In genomic region chr11:69930081-69931059, GRCh38 we compare ENCODE assay signal across 17 cellular contexts.
DNase-seq lines count a peak whose midpoint lies in the region; ATAC-seq, FAIRE-seq and TF ChIP-seq lines count a peak whose summit lies in the region.
"Had no signal": no experiment of that assay in that cellular context is flagged by ENCODE, and none has a peak within 500 bp of the region (broad histone marks: within the 10 kb centered on the region; RNA-seq: fewer than 3 reads in every experiment).

No MANE protein-coding gene starts in this region.

- H2BK12ac ChIP-seq in trophoblast cell (ENCODE audit: low read length), result no peak overlapping the region

- FAIRE-seq in kidney (lab: Jason Lieb, UNC), result no peak
- FAIRE-seq: GM12891 had no signal

- no peak overlapping the region for H3K27ac ChIP-seq in RWPE2 (ENCODE audit: poor library complexity, severe bottlenecking)
- H3K27ac ChIP-seq in kidney (ENCODE audit: low read depth in 2 of 2, low read length in 2 of 2), result no peak overlapping the region
- H3K27ac ChIP-seq in trophoblast cell (ENCODE audit: low read depth, low read length), result no peak overlapping the region
- H3K27ac ChIP-seq: PC-9 had no signal

- no peak overlapping the region for H3K4me3 ChIP-seq in RWPE2 (ENCODE audit: severe bottlenecking)
- H3K4me3 ChIP-seq in kidney (ENCODE audit: low read length in 2 of 2), result no peak overlapping the region
- H3K4me3 ChIP-seq in trophoblast cell (ENCODE audit: low read depth, low read length), result peak overlapping the region; percentile 1
- H3K4me3 ChIP-seq: PC-9 had no signal

- H2AFZ ChIP-seq in trophoblast cell (ENCODE audit: insufficient read depth, low read length, poor library complexity), result no peak overlapping the region
- H2AFZ ChIP-seq: PC-9 had no signal

- H3K4ac ChIP-seq in trophoblast cell (ENCODE audit: low read depth, low read length), result no peak overlapping the region

- no peak overlapping the region for H4K8ac ChIP-seq in trophoblast cell (ENCODE audit: low read depth, low read length)

- H3K27me3 ChIP-seq in RWPE2 (ENCODE audit: insufficient read depth, poor library complexity, severe bottlenecking), result no peaks in the 10 kb centered on the region
- H3K27me3 ChIP-seq in trophoblast cell (ENCODE audit: insufficient read depth, low read length), result peaks cover 2% of the 10 kb centered on the region

- H2AK5ac ChIP-seq in trophoblast cell (ENCODE audit: low read length), result no peak overlapping the region

- H3K4me1 ChIP-seq in RWPE2 (ENCODE audit: insufficient read depth, poor library complexity, severe bottlenecking) (no peaks in the 10 kb centered on the region), kidney (ENCODE audit: control insufficient read depth in 1 of 2, insufficient read depth in 1 of 2, low read depth in 1 of 2, low read length in 2 of 2) (peaks cover 0 to 1% of the 10 kb centered on the region in 2 donors), trophoblast cell (ENCODE audit: control insufficient read depth in 1 of 2, insufficient read depth in 2 of 2, low read length in 2 of 2) (peaks cover 0 to 2% of the 10 kb centered on the region in 2 experiments)

- H3K27ac Mint-ChIP-seq in activated naive CD4-positive, alpha-beta T cell treated with anti-CD3 and anti-CD28 coated beads, Interleukin-2, amount 10 ng/mL, durations not matched to agents 7 days and 5 days, result no peak overlapping the region
- H3K27ac Mint-ChIP-seq: CD8-positive, alpha-beta T cell had no signal

- H2BK5ac ChIP-seq in trophoblast cell (ENCODE audit: low read depth, low read length, poor library complexity), result no peak overlapping the region

- H3K9ac ChIP-seq in kidney (ENCODE audit: low read length in 2 of 2) (no peak overlapping the region), trophoblast cell (ENCODE audit: low read length) (no peak overlapping the region)

- H3K4me1 Mint-ChIP-seq in activated naive CD4-positive, alpha-beta T cell treated with anti-CD3 and anti-CD28 coated beads, Interleukin-2, amount 10 ng/mL, durations not matched to agents 7 days and 5 days, result peaks cover 4% of the 10 kb centered on the region

- H4K12ac ChIP-seq in trophoblast cell (ENCODE audit: low read depth, low read length), result no peak overlapping the region

- H3K23ac ChIP-seq in trophoblast cell (ENCODE audit: low read length), result no peak overlapping the region

- no peak overlapping the region for H2BK120ac ChIP-seq in trophoblast cell (ENCODE audit: insufficient read depth, low read length, poor library complexity)

- no peak overlapping the region for H3K4me2 ChIP-seq in trophoblast cell (ENCODE audit: low read length)
- H3K4me2 ChIP-seq: PC-9 had no signal

- no peaks in the 10 kb centered on the region for H3K36me3 Mint-ChIP-seq in activated naive CD4-positive, alpha-beta T cell treated with anti-CD3 and anti-CD28 coated beads, Interleukin-2, amount 10 ng/mL, durations not matched to agents 7 days and 5 days
- H3K36me3 Mint-ChIP-seq: CD8-positive, alpha-beta T cell had no signal

- ATAC-seq in RWPE2 (ENCODE audit: low read depth), result no peak
- no peak for ATAC-seq in HG02571 (IDR thresholded peaks at IDR 0.05; ENCODE audit: unreplicated experiment)
- ATAC-seq: CD8-positive, alpha-beta T cell had no signal

- H3K18ac ChIP-seq in trophoblast cell (ENCODE audit: low read length), result no peak overlapping the region

- H3K4me3 Mint-ChIP-seq in activated naive CD4-positive, alpha-beta T cell treated with anti-CD3 and anti-CD28 coated beads, Interleukin-2, amount 10 ng/mL, durations not matched to agents 7 days and 5 days, result no peak overlapping the region
- H3K4me3 Mint-ChIP-seq: CD8-positive, alpha-beta T cell had no signal

- H3K79me2 ChIP-seq in trophoblast cell (ENCODE audit: control insufficient read depth, insufficient read depth, low read length, poor library complexity), result no peaks in the 10 kb centered on the region

- no peak overlapping the region for H3K14ac ChIP-seq in trophoblast cell (ENCODE audit: low read length)

- CTCF ChIA-PET in activated naive CD4-positive, alpha-beta T cell treated with anti-CD3 and anti-CD28 coated beads, Interleukin-2, amount 10 ng/mL, durations not matched to agents 7 days and 5 days (lab: Charles Lee), result no interaction called here

- TF ChIP-seq CTCF in RWPE2 (IDR thresholded peaks at IDR 0.05; ENCODE audit: poor library complexity, severe bottlenecking) (no peak), kidney (IDR thresholded peaks at IDR 0.05; ENCODE audit: borderline replicate concordance, extremely low read depth, insufficient read depth) (no peak)

- H3K27me3 Mint-ChIP-seq in activated naive CD4-positive, alpha-beta T cell treated with anti-CD3 and anti-CD28 coated beads, Interleukin-2, amount 10 ng/mL, durations not matched to agents 7 days and 5 days, result peaks cover 53% of the 10 kb centered on the region

- H3K9me3 ChIP-seq in RWPE2 (ENCODE audit: severe bottlenecking) (no peaks in the 10 kb centered on the region), kidney (ENCODE audit: control insufficient read depth in 1 of 2, low read length in 2 of 2) (no peaks in the 10 kb centered on the region), trophoblast cell (ENCODE audit: insufficient read depth, low read depth, low read length) (no peaks in the 10 kb centered on the region)

- DNase-seq in activated naive CD4-positive, alpha-beta T cell treated with anti-CD3 and anti-CD28 coated beads, Interleukin-2, amount 10 ng/mL, durations not matched to agents 7 days and 5 days, result peak; percentile 12
- DNase-seq in activated naive CD4-positive, alpha-beta T cell treated with Interleukin-2 at 50 U/mL for 16 hours, result no peak
- DNase-seq in RWPE2 (ENCODE audit: low spot score), result peak; percentile 45
- peak; percentile 44 for DNase-seq in kidney
- DNase-seq in trophoblast cell, result no peak
- no peak for DNase-seq in RKO (ENCODE audit: low spot score)
- no peak for DNase-seq in COLO668 (lab: John Stamatoyannopoulos, UW; ENCODE audit: unreplicated experiment)
- DNase-seq: CD8-positive, alpha-beta T cell; GDM1; KBM-7; NCI-H1436; NCI-H2029 treated with DMSO at 0.1 percent for 48 hours; NCI-H2171 treated with DMSO at 0.1 percent for 48 hours; NCI-H774; PC-9 had no signal

- intact Hi-C loops in kidney (cut with DNase I), result no loop called here

- no peak overlapping the region for H4K91ac ChIP-seq in trophoblast cell (ENCODE audit: low read depth, low read length)

- no CpG with 5 or more reads among the region's 20 CpGs for WGBS in trophoblast cell (ENCODE audit: extremely low coverage, insufficient coverage, insufficient read length)

- no peaks in the 10 kb centered on the region for H3K79me1 ChIP-seq in trophoblast cell (ENCODE audit: low read length)

- no peaks in the 10 kb centered on the region for H3K9me3 Mint-ChIP-seq in activated naive CD4-positive, alpha-beta T cell treated with anti-CD3 and anti-CD28 coated beads, Interleukin-2, amount 10 ng/mL, durations not matched to agents 7 days and 5 days
- H3K9me3 Mint-ChIP-seq: CD8-positive, alpha-beta T cell had no signal

- H3K36me3 ChIP-seq in RWPE2 (ENCODE audit: low read depth), result no peaks in the 10 kb centered on the region
- no peaks in the 10 kb centered on the region for H3K36me3 ChIP-seq in kidney (ENCODE audit: control insufficient read depth in 1 of 2, insufficient read depth in 2 of 2, low read length in 2 of 2)
- no peaks in the 10 kb centered on the region for H3K36me3 ChIP-seq in trophoblast cell (ENCODE audit: control insufficient read depth in 1 of 2, insufficient read depth in 2 of 2, low read length in 2 of 2)

Comparison
In these comparisons a context has a peak if more than half of its experiments do, and no peak if none do; other contexts are left out.
1. DNase-seq: peak in activated naive CD4-positive, alpha-beta T cell treated with anti-CD3 and anti-CD28 coated beads, Interleukin-2, amount 10 ng/mL, durations not matched to agents 7 days and 5 days (single experiment), RWPE2 (single experiment) and kidney (single experiment); none in activated naive CD4-positive, alpha-beta T cell treated with Interleukin-2 at 50 U/mL for 16 hours (single experiment), trophoblast cell (0 of 2), RKO (single experiment) and COLO668 (single experiment).